ENCODE assay signal across 20 cellular contexts in the genomic region with DNA sequence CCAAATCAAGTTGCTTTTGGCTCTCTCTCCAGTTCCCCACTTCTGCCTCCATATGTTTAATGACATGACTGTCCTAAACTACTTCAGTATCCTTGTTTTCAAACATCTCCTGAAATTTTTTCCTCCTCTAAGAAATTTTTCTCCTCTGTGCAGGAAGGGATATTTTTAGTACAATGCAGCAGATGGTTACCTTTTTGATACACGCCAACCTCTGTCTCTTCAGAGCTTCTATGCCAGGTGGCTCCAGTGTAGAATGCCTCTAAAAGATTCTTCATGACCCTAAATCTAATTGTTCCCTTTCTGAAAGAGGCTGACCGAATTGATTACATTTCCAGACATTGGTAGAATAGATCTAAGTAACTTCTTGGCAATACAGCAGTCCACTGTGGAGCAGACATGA. TPM values are rescaled to one million over a fixed set of nuclear protein-coding genes. Genes with fewer than 3 reads are reported as not detected.
DNase-seq lines count a peak whose midpoint lies in the region; ATAC-seq and TF ChIP-seq lines count a peak whose summit lies in the region.
"Had no signal": no experiment of that assay in that cellular context is flagged by ENCODE, and none has a peak within 500 bp of the region (broad histone marks: within the 10 kb centered on the region; RNA-seq: fewer than 3 reads in every experiment).

No MANE protein-coding gene starts in this region.

- no peak for ATAC-seq in activated naive CD4-positive, alpha-beta T cell treated with anti-CD3 and anti-CD28 coated beads, Interleukin-2, amount 50 U/mL, for 72 hours
- ATAC-seq in HCT116 (no peak), GM21717 (IDR thresholded peaks at IDR 0.05; ENCODE audit: unreplicated experiment) (no peak), HG02884 (IDR thresholded peaks at IDR 0.05; ENCODE audit: unreplicated experiment) (no peak)
- ATAC-seq: body of pancreas, lower lobe of right lung had no signal

- RAD21 ChIA-PET in HCT116 (lab: Charles Lee; ENCODE audit: low non-redundant PET in 1 of 2, low total read pairs in 2 of 2, uncharacterized antibody in 2 of 2, unreplicated experiment in 2 of 2) = no interaction called here

- H3K27me3 ChIP-seq in HCT116 (ENCODE audit: insufficient read depth, low read length) = no peaks in the 10 kb centered on the region
- no peaks in the 10 kb centered on the region for H3K27me3 ChIP-seq in neutrophil
- H3K27me3 ChIP-seq: body of pancreas, thyroid gland had no signal

- H2AFZ ChIP-seq in HCT116 (ENCODE audit: low read depth, low read length, poor library complexity, severe bottlenecking) = no peak overlapping the region

- no TSS peak for BruUV-seq in HCT116 (replicated peaks; lab: Mats Ljungman, UMichigan)

- no peak for TF ChIP-seq RAD21 in HCT116 (IDR thresholded peaks at IDR 0.05; ENCODE audit: low read depth)

- peaks cover 83% of the 10 kb centered on the region for H3K79me2 ChIP-seq in HCT116 (ENCODE audit: insufficient read depth, low read length)

- H3K27ac ChIP-seq in HCT116 (ENCODE audit: low read depth, low read length) (peak overlapping the region; percentile 79), neutrophil (peak overlapping the region; percentile 72)
- H3K27ac ChIP-seq: body of pancreas, lower lobe of right lung, skin epidermis, thyroid gland had no signal

- CTCF ChIA-PET in HCT116 (lab: Charles Lee) = interaction anchor here (1.4 kb wide), 1 partner anchor 213 kb away, joined by 4 read pairs; no protein-coding TSS in a partner anchor

- H3K4me3 ChIP-seq in HCT116 (replicated peaks in 1 of 2; ENCODE audit: low read depth in 1 of 2, low read length in 2 of 2) = no peak overlapping the region
- no peak overlapping the region for H3K4me3 ChIP-seq in neutrophil (ENCODE audit: low read depth in 1 of 2, low read length in 1 of 2)
- H3K4me3 ChIP-seq: body of pancreas, lower lobe of right lung, skin epidermis, thyroid gland had no signal

- peaks cover 20 to 43% of the 10 kb centered on the region in 2 donors for H3K36me3 Mint-ChIP-seq in activated naive CD4-positive, alpha-beta T cell treated with anti-CD3 and anti-CD28 coated beads, Interleukin-2, amount 50 U/mL, for 72 hours
- H3K36me3 Mint-ChIP-seq in activated T-helper 2 cell treated with anti-CD3 and anti-CD28 coated beads, Interferon-gamma antibody, Interleukin-2, Interleukin-4, amounts not matched to agents 10 μg/mL and 5 μg/mL and 100 μg/mL, durations not matched to agents 14 hours and 24 hours and 36 hours (ENCODE audit: low read depth) = peaks cover 62% of the 10 kb centered on the region

- no peaks in the 10 kb centered on the region for H3K9me3 ChIP-seq in HCT116 (ENCODE audit: control insufficient read depth in 1 of 2, insufficient read depth in 1 of 2, low read depth in 1 of 2, low read length in 2 of 2)
- H3K9me3 ChIP-seq in neutrophil = no peaks in the 10 kb centered on the region
- H3K9me3 ChIP-seq: body of pancreas, lower lobe of right lung, thyroid gland had no signal

- peak overlapping the region; percentile 7 to 88 for H3K27ac Mint-ChIP-seq in activated naive CD4-positive, alpha-beta T cell treated with anti-CD3 and anti-CD28 coated beads, Interleukin-2, amount 50 U/mL, for 72 hours
- peak overlapping the region; percentile 4 for H3K27ac Mint-ChIP-seq in activated T-helper 2 cell treated with anti-CD3 and anti-CD28 coated beads, Interferon-gamma antibody, Interleukin-2, Interleukin-4, amounts not matched to agents 10 μg/mL and 5 μg/mL and 100 μg/mL, durations not matched to agents 14 hours and 24 hours and 36 hours

- peaks cover 0 to 12% of the 10 kb centered on the region in 2 experiments; a peak in 1 of 4 replicates for H3K36me3 ChIP-seq in HCT116 (ENCODE audit: control insufficient read depth in 1 of 2, insufficient read depth in 2 of 2, low read length in 2 of 2)
- H3K36me3 ChIP-seq in neutrophil = peaks cover 25% of the 10 kb centered on the region

- TF ChIP-seq POLR2A in HCT116 (IDR thresholded peaks at IDR 0.05; ENCODE audit: borderline replicate concordance, extremely low read depth, insufficient read depth, insufficient read length) = no peak

- no peak for DNase-seq in activated naive CD4-positive, alpha-beta T cell treated with anti-CD3 and anti-CD28 coated beads, Interleukin-2, amount 50 U/mL, for 72 hours (ENCODE audit: low spot score in 2 of 2)
- no peak for DNase-seq in activated naive CD4-positive, alpha-beta T cell treated with Interleukin-2 at 50 U/mL for 16 hours
- DNase-seq in HCT116 (ENCODE audit: low read depth, low spot score) = no peak
- DNase-seq in activated T-helper 2 cell treated with anti-CD3 and anti-CD28 coated beads, Interferon-gamma antibody, Interleukin-2, Interleukin-4, amounts not matched to agents 10 μg/mL and 5 μg/mL and 100 μg/mL, durations not matched to agents 14 hours and 24 hours and 36 hours (ENCODE audit: low spot score) = no peak
- DNase-seq: activated CD8-positive, alpha-beta memory T cell treated with anti-CD3 and anti-CD28 coated beads, Interleukin-2, amount 50 U/mL, for 48 hours; body of pancreas; kidney; lower lobe of right lung; NCI-H1048; NCI-H1930; NCI-H82; nucleus accumbens; OCI-M1; Right ventricle myocardium superior; stimulated activated CD4-positive, alpha-beta T cell treated with anti-CD3 and anti-CD28 coated beads, Interleukin-1b, Interleukin-23, amount 100 ng/mL, for 48 hours; thyroid gland had no signal

- H3K9me3 Mint-ChIP-seq in activated naive CD4-positive, alpha-beta T cell treated with anti-CD3 and anti-CD28 coated beads, Interleukin-2, amount 50 U/mL, for 72 hours = peaks cover 0 to 3% of the 10 kb centered on the region in 2 donors
- H3K9me3 Mint-ChIP-seq in activated T-helper 2 cell treated with anti-CD3 and anti-CD28 coated beads, Interferon-gamma antibody, Interleukin-2, Interleukin-4, amounts not matched to agents 10 μg/mL and 5 μg/mL and 100 μg/mL, durations not matched to agents 14 hours and 24 hours and 36 hours = no peaks in the 10 kb centered on the region

- H3K9ac ChIP-seq in HCT116 (ENCODE audit: low read length) = no peak overlapping the region

- intact Hi-C loops in HCT116 (cut with micrococcal nuclease) = no loop called here
- intact Hi-C loops in activated T-helper 2 cell treated with anti-CD3 and anti-CD28 coated beads, Interferon-gamma antibody, Interleukin-2, Interleukin-4, amounts not matched to agents 10 μg/mL and 5 μg/mL and 100 μg/mL, durations not matched to agents 14 hours and 24 hours and 36 hours (cut with micrococcal nuclease) = no loop called here

- peaks cover 50% of the 10 kb centered on the region for H3K4me1 Mint-ChIP-seq in activated T-helper 2 cell treated with anti-CD3 and anti-CD28 coated beads, Interferon-gamma antibody, Interleukin-2, Interleukin-4, amounts not matched to agents 10 μg/mL and 5 μg/mL and 100 μg/mL, durations not matched to agents 14 hours and 24 hours and 36 hours (ENCODE audit: low read depth)

- no peak overlapping the region for H3K4me3 Mint-ChIP-seq in activated T-helper 2 cell treated with anti-CD3 and anti-CD28 coated beads, Interferon-gamma antibody, Interleukin-2, Interleukin-4, amounts not matched to agents 10 μg/mL and 5 μg/mL and 100 μg/mL, durations not matched to agents 14 hours and 24 hours and 36 hours (ENCODE audit: low read depth)

- no peaks in the 10 kb centered on the region for H4K20me1 ChIP-seq in HCT116 (ENCODE audit: insufficient read depth)

- POLR2A ChIA-PET in HCT116 (lab: Charles Lee) = no interaction called here

- H3K4me1 ChIP-seq in HCT116 (ENCODE audit: control insufficient read depth in 1 of 2, insufficient read depth in 2 of 2, low read length in 2 of 2) = peaks cover 71 to 75% of the 10 kb centered on the region in 2 experiments
- H3K4me1 ChIP-seq in neutrophil (ENCODE audit: control insufficient read depth in 1 of 2, insufficient read depth in 1 of 2, low read depth in 1 of 2, low read length in 1 of 2) = peaks cover 53 to 63% of the 10 kb centered on the region in 2 experiments
- H3K4me1 ChIP-seq: body of pancreas, thyroid gland had no signal

- H3K27me3 Mint-ChIP-seq in activated T-helper 2 cell treated with anti-CD3 and anti-CD28 coated beads, Interferon-gamma antibody, Interleukin-2, Interleukin-4, amounts not matched to agents 10 μg/mL and 5 μg/mL and 100 μg/mL, durations not matched to agents 14 hours and 24 hours and 36 hours (ENCODE audit: low read depth) = no peaks in the 10 kb centered on the region

- no peaks in the 10 kb centered on the region for H3K9me2 ChIP-seq in HCT116 (ENCODE audit: insufficient read depth)

- TF ChIP-seq CTCF in HCT116 (IDR thresholded peaks at IDR 0.05 in 2 of 3, conservative IDR thresholded peaks at IDR 0.05 in 1 of 3; ENCODE audit: borderline replicate concordance in 1 of 3, insufficient read depth in 1 of 3, low read depth in 2 of 3, low read length in 2 of 3) (no peak), neutrophil (IDR thresholded peaks at IDR 0.05) (no peak)

- peak overlapping the region; percentile 59; the same call in 1 of the 2 replicates for H3K4me2 ChIP-seq in HCT116 (ENCODE audit: low read length)

TF ChIP-seq in HCT116, 20 proteins besides CTCF, POLR2A, EP300 and RAD21:
- no peak for TF ChIP-seq JUND (IDR thresholded peaks at IDR 0.05)
TF ChIP-seq in HCT116: peak in this region for 0.

RNA-seq across cellular contexts. Expression of a gene that starts 33.7 kb away (rescaled TPM):
- 10 to 100 TPM; 53.9 to 56.3 TPM for total RNA-seq in activated naive CD4-positive, alpha-beta T cell treated with anti-CD3 and anti-CD28 coated beads, Interleukin-2, amount 50 U/mL, for 72 hours
- 78.8 TPM for total RNA-seq in HCT116 (2021; ENCODE audit: unreplicated experiment)
- 14.4 and 16.8 TPM in 2 replicates for polyA plus RNA-seq in HCT116 (2012)
- 64.3 and 66.0 TPM in 2 replicates for total RNA-seq in activated T-helper 2 cell treated with anti-CD3 and anti-CD28 coated beads, Interferon-gamma antibody, Interleukin-2, Interleukin-4, amounts not matched to agents 10 μg/mL and 5 μg/mL and 100 μg/mL, durations not matched to agents 14 hours and 24 hours and 36 hours
